In genomic region chr11:103125462-103125861, GRCh38 we compare ENCODE assay signal across 29 cellular contexts.
"Had no signal": no experiment of that assay in that cellular context is flagged by ENCODE, and none has a peak within 500 bp of the region (broad histone marks: within the 10 kb centered on the region; RNA-seq: fewer than 3 reads in every experiment).

No MANE protein-coding gene starts in this region.

- H3K4me3 Mint-ChIP-seq: naive thymus-derived CD8-positive, alpha-beta T cell; nephron; neural crest cell; stimulated activated naive CD8-positive, alpha-beta T cell treated with anti-CD3 and anti-CD28 coated beads, Interleukin-15, Interleukin-2, amounts not matched to agents 100 ng/mL and 50 ng/mL, for 24 hours had no signal

- H3K4me3 ChIP-seq: left lung, lower lobe of right lung, pancreas, prostate gland, skin epidermis, suprapubic skin, thoracic aorta, tibial artery, upper lobe of right lung had no signal

- ATAC-seq: left colon; left lung; lower lobe of right lung; naive thymus-derived CD8-positive, alpha-beta T cell; pancreas; right cardiac atrium; sciatic nerve; upper lobe of right lung had no signal

- H3K27ac Mint-ChIP-seq: naive thymus-derived CD8-positive, alpha-beta T cell; nephron; stimulated activated naive CD8-positive, alpha-beta T cell treated with anti-CD3 and anti-CD28 coated beads, Interleukin-15, Interleukin-2, amounts not matched to agents 100 ng/mL and 50 ng/mL, for 24 hours had no signal

- H3K4me1 Mint-ChIP-seq: naive thymus-derived CD8-positive, alpha-beta T cell; nephron; neural crest cell had no signal

- H3K9me3 Mint-ChIP-seq: naive thymus-derived CD8-positive, alpha-beta T cell; nephron; neural crest cell; stimulated activated naive CD8-positive, alpha-beta T cell treated with anti-CD3 and anti-CD28 coated beads, Interleukin-15, Interleukin-2, amounts not matched to agents 100 ng/mL and 50 ng/mL, for 24 hours had no signal

- H3K27me3 Mint-ChIP-seq: naive thymus-derived CD8-positive, alpha-beta T cell; stimulated activated naive CD8-positive, alpha-beta T cell treated with anti-CD3 and anti-CD28 coated beads, Interleukin-15, Interleukin-2, amounts not matched to agents 100 ng/mL and 50 ng/mL, for 24 hours had no signal

- DNase-seq: hippocampal formation; kidney; left colon; left lung; lower lobe of right lung; mammary epithelial cell; mesendoderm; naive thymus-derived CD8-positive, alpha-beta T cell; nucleus accumbens; pancreas; posterior cingulate gyrus; retina; right cardiac atrium; stimulated activated CD4-positive, alpha-beta T cell treated with anti-CD3 and anti-CD28 coated beads, Interleukin-12 subunit alpha, Interleukin-12 subunit beta, amount 100 ng/mL, for 4 hours; stimulated activated CD4-positive, alpha-beta T cell treated with anti-CD3 and anti-CD28 coated beads, Interleukin-15, amount 100 ng/mL, for 24 hours; stimulated activated CD4-positive, alpha-beta T cell treated with anti-CD3 and anti-CD28 coated beads, Interleukin-2, amount 100 ng/mL, for 24 hours; stimulated activated CD4-positive, alpha-beta T cell treated with anti-CD3 and anti-CD28 coated beads, Interleukin-4, amount 100 ng/mL, for 1 hour; stimulated activated naive CD4-positive, alpha-beta T cell; tibial artery; trophoblast cell; upper lobe of right lung had no signal
